8 cellular contexts compared by ENCODE assay signal in the genomic region with DNA sequence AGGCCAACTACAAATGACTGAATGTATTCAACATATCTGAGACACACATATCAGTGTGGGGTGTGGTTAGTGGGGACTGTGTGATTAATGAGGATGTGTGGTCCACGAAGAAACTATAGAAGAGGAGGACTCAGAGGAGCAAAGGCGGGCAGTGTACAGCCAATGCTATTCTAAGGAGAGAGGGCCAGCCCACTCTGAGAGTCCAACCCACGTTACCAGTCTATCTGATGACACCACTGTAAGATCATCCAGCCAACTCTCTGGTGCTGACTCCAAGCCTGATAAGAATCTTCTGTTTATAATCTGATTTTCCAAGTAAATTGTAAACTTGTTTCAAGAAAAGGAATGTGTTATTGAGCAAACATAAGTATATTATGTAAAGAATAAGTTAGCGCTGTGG. TPM values are rescaled to one million over a fixed set of nuclear protein-coding genes. Genes with fewer than 3 reads are reported as not detected.
DNase-seq lines count a peak whose midpoint lies in the region; ATAC-seq and TF ChIP-seq lines count a peak whose summit lies in the region.

No MANE protein-coding gene starts in this region.

- DNase-seq in DMS53 (lab: John Stamatoyannopoulos, UW) (peak; percentile 77), Karpas-422 (peak; percentile 77), RWPE2 (ENCODE audit: low spot score) (no peak), fibroblast of the conjunctiva (ENCODE audit: low read depth) (peak; percentile 89), DMS79 treated with DMSO at 0.1 percent for 48 hours (lab: John Stamatoyannopoulos, UW) (no peak), midbrain (lab: John Stamatoyannopoulos, UW) (no peak)

- ATAC-seq in RWPE2 (ENCODE audit: low read depth) (peak; percentile 66), GM18519 (IDR thresholded peaks at IDR 0.05; ENCODE audit: low FRiP score, unreplicated experiment) (no peak), GM18520 (IDR thresholded peaks at IDR 0.05; ENCODE audit: unreplicated experiment) (no peak)

- H3K27me3 ChIP-seq in Karpas-422 (ENCODE audit: low read length) (no peaks in the 10 kb centered on the region), RWPE2 (ENCODE audit: insufficient read depth, poor library complexity, severe bottlenecking) (no peaks in the 10 kb centered on the region)

- no peak overlapping the region for H2AFZ ChIP-seq in Karpas-422 (ENCODE audit: low read length)

- 0 out of 2 replicates have a peak overlapping the region, but pooled peaks have one; percentile 2 for H3K9ac ChIP-seq in Karpas-422 (ENCODE audit: low read length)

- H3K4me2 ChIP-seq in Karpas-422 (ENCODE audit: low read depth, low read length, poor library complexity, severe bottlenecking): peak overlapping the region; percentile 62

- H4K20me1 ChIP-seq in Karpas-422 (ENCODE audit: insufficient read depth, low read depth, low read length): no peaks in the 10 kb centered on the region

- H3K36me3 ChIP-seq in Karpas-422 (ENCODE audit: insufficient read depth, low read length): no peaks in the 10 kb centered on the region
- no peaks in the 10 kb centered on the region for H3K36me3 ChIP-seq in RWPE2 (ENCODE audit: low read depth)

- H3K4me3 ChIP-seq in Karpas-422 (ENCODE audit: low read length) (peak overlapping the region; percentile 7; the same call in 1 of the 2 replicates), RWPE2 (ENCODE audit: severe bottlenecking) (no peak overlapping the region)

- H3K27ac ChIP-seq in Karpas-422 (ENCODE audit: low read length) (peak overlapping the region; percentile 75), RWPE2 (ENCODE audit: poor library complexity, severe bottlenecking) (peak overlapping the region; percentile 34)

- H3K9me3 ChIP-seq in Karpas-422 (ENCODE audit: low read length) (no peaks in the 10 kb centered on the region), RWPE2 (ENCODE audit: severe bottlenecking) (no peaks in the 10 kb centered on the region)

- no peaks in the 10 kb centered on the region for H3K9me2 ChIP-seq in Karpas-422 (replicated peaks; ENCODE audit: insufficient read depth, low read length)

- no peaks in the 10 kb centered on the region for H3K79me2 ChIP-seq in Karpas-422 (ENCODE audit: low read length)

- peaks cover 46% of the 10 kb centered on the region for H3K4me1 ChIP-seq in Karpas-422 (ENCODE audit: low read length)
- peaks cover 34% of the 10 kb centered on the region for H3K4me1 ChIP-seq in RWPE2 (ENCODE audit: insufficient read depth, poor library complexity, severe bottlenecking)

- no peak for TF ChIP-seq CTCF in RWPE2 (IDR thresholded peaks at IDR 0.05; ENCODE audit: poor library complexity, severe bottlenecking)

RNA-seq across cellular contexts. Expression of gene MCF2L2, which starts 47.2 kb away (rescaled TPM):
- 11.3 and 12.2 TPM in 2 replicates for total RNA-seq in Karpas-422 (2014; rRNA removed; shearing (Covaris generic); ENCODE audit: low replicate concordance)

Comparison
In these comparisons a context has a peak if more than half of its experiments do, and no peak if none do; other contexts are left out.
1. DNase-seq: peak in DMS53 (single experiment), Karpas-422 (single experiment) and fibroblast of the conjunctiva (single experiment); none in RWPE2 (single experiment), DMS79 treated with DMSO at 0.1 percent for 48 hours (single experiment) and midbrain (single experiment).